Comparison of ENCODE assay signal across 23 cellular contexts in the genomic region with DNA sequence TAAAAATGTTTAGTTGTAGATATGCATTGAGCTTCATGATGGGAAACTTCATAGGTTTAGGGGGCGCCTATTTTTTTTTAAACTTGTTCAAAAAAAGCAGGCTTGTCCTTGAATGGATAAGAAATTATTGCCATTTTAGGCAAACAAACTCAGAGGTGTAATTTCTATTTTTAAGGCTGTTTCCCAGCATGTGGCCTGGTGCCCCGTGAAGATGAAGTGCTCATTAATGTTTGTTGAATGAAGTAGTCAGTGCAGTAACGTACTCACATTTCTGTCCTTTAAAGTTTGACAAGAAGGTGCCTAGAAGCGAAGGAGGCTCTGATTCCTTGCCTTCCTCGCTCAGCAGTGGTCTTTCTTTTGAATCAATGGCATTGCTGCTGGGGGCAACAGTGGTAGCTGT.
"Had no signal": no experiment of that assay in that cellular context is flagged by ENCODE, and none has a peak within 500 bp of the region (broad histone marks: within the 10 kb centered on the region; RNA-seq: fewer than 3 reads in every experiment).

No MANE protein-coding gene starts in this region.

- H3K4me1 Mint-ChIP-seq: memory B cell; naive thymus-derived CD8-positive, alpha-beta T cell had no signal

- H3K27me3 Mint-ChIP-seq: activated CD8-positive, alpha-beta T cell treated with anti-CD3 and anti-CD28 coated beads for 36 hours; activated naive CD8-positive, alpha-beta T cell; dendritic cell treated with granulocyte-macrophage colony-stimulating factor and Interleukin-4, amounts not matched to agents 40 ng/mL and 50 ng/mL, for 4 days; memory B cell; progenitor cell of endocrine pancreas had no signal

- H3K4me3 Mint-ChIP-seq: activated CD8-positive, alpha-beta T cell treated with anti-CD3 and anti-CD28 coated beads for 36 hours; activated naive CD8-positive, alpha-beta T cell; activated T-cell treated with anti-CD3 and anti-CD28 coated beads, Interleukin-2, amount 50 U/mL, for 72 hours; dendritic cell treated with granulocyte-macrophage colony-stimulating factor and Interleukin-4, amounts not matched to agents 40 ng/mL and 50 ng/mL, for 4 days; effector memory CD8-positive, alpha-beta T cell; memory B cell; naive thymus-derived CD8-positive, alpha-beta T cell; T-helper 1 cell treated with Interleukin-12 subunit alpha and Interleukin-12 subunit beta and Interleukin-4 antibody, amounts not matched to agents 30 μg/mL and 1 μg/mL, for 36 hours; WTC11 had no signal

- ATAC-seq: activated CD8-positive, alpha-beta T cell treated with anti-CD3 and anti-CD28 coated beads for 36 hours; activated T-cell treated with anti-CD3 and anti-CD28 coated beads, Interleukin-2, amount 50 U/mL, for 72 hours; effector memory CD8-positive, alpha-beta T cell; naive thymus-derived CD8-positive, alpha-beta T cell; WTC11 had no signal

- H3K4me3 ChIP-seq: skin epidermis had no signal

- H3K27ac Mint-ChIP-seq: activated CD8-positive, alpha-beta T cell treated with anti-CD3 and anti-CD28 coated beads for 36 hours; activated naive CD8-positive, alpha-beta T cell; activated T-cell treated with anti-CD3 and anti-CD28 coated beads, Interleukin-2, amount 50 U/mL, for 72 hours; dendritic cell treated with granulocyte-macrophage colony-stimulating factor and Interleukin-4, amounts not matched to agents 40 ng/mL and 50 ng/mL, for 4 days; effector memory CD8-positive, alpha-beta T cell; memory B cell; naive thymus-derived CD8-positive, alpha-beta T cell; T-helper 1 cell treated with Interleukin-12 subunit alpha and Interleukin-12 subunit beta and Interleukin-4 antibody, amounts not matched to agents 30 μg/mL and 1 μg/mL, for 36 hours; WTC11 had no signal

- H3K27me3 ChIP-seq: neutrophil had no signal

- H3K36me3 Mint-ChIP-seq: activated naive CD8-positive, alpha-beta T cell had no signal

- DNase-seq: activated CD4-positive, alpha-beta T cell treated with anti-CD3 and anti-CD28 coated beads for 48 hours; activated CD8-positive, alpha-beta memory T cell treated with anti-CD3 and anti-CD28 coated beads, Interleukin-2, amount 50 U/mL, for 4 hours; activated CD8-positive, alpha-beta T cell treated with anti-CD3 and anti-CD28 coated beads for 36 hours; activated gamma-delta T cell; activated T-cell treated with anti-CD3 and anti-CD28 coated beads, Interleukin-2, amount 50 U/mL, for 72 hours; amygdala; effector memory CD8-positive, alpha-beta T cell; erythroblast; naive thymus-derived CD8-positive, alpha-beta T cell; right cardiac atrium; stimulated activated CD4-positive, alpha-beta T cell treated with anti-CD3 and anti-CD28 coated beads, Interleukin-15, amount 100 ng/mL, for 24 hours; stimulated activated CD4-positive, alpha-beta T cell treated with anti-CD3 and anti-CD28 coated beads, Interleukin-4, amount 100 ng/mL, for 1 hour; stimulated activated naive CD4-positive, alpha-beta T cell; substantia nigra; trophoblast cell had no signal

- H3K36me3 ChIP-seq: neutrophil had no signal

- H3K9me3 ChIP-seq: neutrophil had no signal

- H3K27ac ChIP-seq: neutrophil, skin epidermis had no signal
